ENCODE assay signal across 11 cellular contexts in genomic region chr17:78831688-78832540, GRCh38.
"Had no signal": no experiment of that assay in that cellular context is flagged by ENCODE, and none has a peak within 500 bp of the region (broad histone marks: within the 10 kb centered on the region; RNA-seq: fewer than 3 reads in every experiment).

No MANE protein-coding gene starts in this region.

- H3K27ac Mint-ChIP-seq: activated naive CD8-positive, alpha-beta T cell; stimulated activated memory B cell treated with anti-CD40 and anti-IgM and Interleukin-4, amounts not matched to agents 10 μg/mL and 1 μg/mL and 100 μg/mL, for 72 hours had no signal

- DNase-seq: activated CD4-positive, alpha-beta T cell treated with anti-CD3 and anti-CD28 coated beads for 4 hours; amygdala; brain microvascular endothelial cell; cerebellar nuclear complex; dermis blood vessel endothelial cell; naive B cell; right cardiac atrium; tibial artery; WERI-Rb-1 had no signal

- H3K27me3 Mint-ChIP-seq: activated naive CD8-positive, alpha-beta T cell; naive B cell; stimulated activated memory B cell treated with anti-CD40 and anti-IgM and Interleukin-4, amounts not matched to agents 10 μg/mL and 1 μg/mL and 100 μg/mL, for 72 hours had no signal

- H3K9me3 Mint-ChIP-seq: naive B cell; stimulated activated memory B cell treated with anti-CD40 and anti-IgM and Interleukin-4, amounts not matched to agents 10 μg/mL and 1 μg/mL and 100 μg/mL, for 72 hours had no signal

- H3K4me3 Mint-ChIP-seq: activated naive CD8-positive, alpha-beta T cell; stimulated activated memory B cell treated with anti-CD40 and anti-IgM and Interleukin-4, amounts not matched to agents 10 μg/mL and 1 μg/mL and 100 μg/mL, for 72 hours had no signal
